In the genomic region with DNA sequence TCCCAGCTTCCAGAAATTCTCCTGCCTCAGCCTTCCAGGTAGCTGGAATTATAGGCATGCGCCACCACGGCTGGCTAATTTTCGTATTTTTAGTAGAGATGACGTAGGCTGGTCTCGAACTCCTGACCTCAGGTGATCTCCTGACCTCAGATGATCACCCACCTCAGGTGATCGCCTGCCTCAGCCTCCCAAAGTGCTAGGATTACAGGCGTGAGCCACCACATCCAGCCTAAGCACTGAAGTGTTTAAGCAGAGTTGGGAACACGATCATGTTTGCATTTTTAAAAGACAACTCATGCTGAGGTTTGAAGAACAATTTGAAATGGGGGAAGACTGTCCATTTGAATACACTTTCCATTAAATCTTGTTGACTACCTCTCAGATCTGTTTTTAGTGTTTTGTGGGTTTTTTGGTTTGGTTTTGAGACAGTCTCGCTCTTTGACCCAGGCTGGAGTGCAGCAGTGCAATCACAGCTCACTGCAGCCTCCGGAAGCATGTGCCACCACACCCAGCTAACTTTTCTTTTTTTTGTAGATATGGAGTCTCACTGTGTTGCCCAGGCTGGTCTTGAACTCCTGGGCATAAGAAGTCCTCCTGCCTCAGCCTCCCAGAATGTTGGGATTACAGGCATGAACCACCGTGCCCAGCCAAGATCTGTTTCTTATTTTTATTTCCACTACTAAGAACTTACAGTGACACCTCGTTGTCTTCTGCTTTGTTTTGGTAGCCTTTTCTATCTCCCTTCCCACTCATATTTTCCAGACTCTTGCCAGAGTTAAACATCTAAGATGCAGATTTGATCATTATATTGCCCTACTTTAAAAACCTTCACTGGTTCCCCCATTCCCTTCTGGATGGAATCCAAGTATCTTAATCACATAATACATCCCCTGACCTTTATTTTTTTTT, we compare ENCODE assay signal across 8 cellular contexts.
DNase-seq lines count a peak whose midpoint lies in the region; ATAC-seq, FAIRE-seq and TF ChIP-seq lines count a peak whose summit lies in the region.

No MANE protein-coding gene starts in this region.

- H3K4me3 Mint-ChIP-seq in activated naive CD8-positive, alpha-beta T cell treated with anti-CD3 and anti-CD28 coated beads, Interleukin-2, amount 50 U/mL, for 24 hours: peak overlapping the region; percentile 50

- no peak for FAIRE-seq in RCC 7860 (lab: Jason Lieb, UNC)

- H3K4me3 ChIP-seq in GM06990 (replicated peaks; ENCODE audit: low read depth, low read length): peak overlapping the region; percentile 29; the same call in 1 of the 2 replicates

- H3K4me1 Mint-ChIP-seq in activated naive CD8-positive, alpha-beta T cell treated with anti-CD3 and anti-CD28 coated beads, Interleukin-2, amount 50 U/mL, for 24 hours: peaks cover 68% of the 10 kb centered on the region

- DNase-seq in GM06990 (ENCODE audit: extremely low read depth, insufficient read length): peak; percentile 71
- DNase-seq in activated naive CD8-positive, alpha-beta T cell treated with anti-CD3 and anti-CD28 coated beads, Interleukin-2, amount 50 U/mL, for 24 hours: peak; percentile 25
- no peak for DNase-seq in amygdala (lab: John Stamatoyannopoulos, UW)
- DNase-seq in RCC 7860 (ENCODE audit: low spot score): no peak
- DNase-seq in HEK293T (ENCODE audit: extremely low spot score): no peak
- no peak for DNase-seq in NK-92 treated with Interleukin-12 subunit alpha and Interleukin-12 subunit beta, amount 100 ng/mL, for 24 hours (lab: John Stamatoyannopoulos, UW)

- POLR2A ChIA-PET in HEK293T (lab: Yijun Ruan, JAX): interaction anchor here (1.0 kb wide), 1 partner anchor 16 kb away, joined by 3 read pairs; a partner anchor contains a TSS

- TF ChIP-seq CTCF in GM06990 (IDR thresholded peaks at IDR 0.05; ENCODE audit: insufficient read depth, low read length, poor library complexity, severe bottlenecking): no peak

- H3K36me3 ChIP-seq in GM06990 (ENCODE audit: control insufficient read depth, insufficient read depth, low read length): no peaks in the 10 kb centered on the region; the same call in 1 of the 2 replicates

- H3K27me3 Mint-ChIP-seq in activated naive CD8-positive, alpha-beta T cell treated with anti-CD3 and anti-CD28 coated beads, Interleukin-2, amount 50 U/mL, for 24 hours: no peaks in the 10 kb centered on the region

- no peaks in the 10 kb centered on the region for H3K27me3 ChIP-seq in GM06990 (replicated peaks; ENCODE audit: control insufficient read depth, insufficient read depth, low read length)

- no peaks in the 10 kb centered on the region for H3K9me3 Mint-ChIP-seq in activated naive CD8-positive, alpha-beta T cell treated with anti-CD3 and anti-CD28 coated beads, Interleukin-2, amount 50 U/mL, for 24 hours

- peaks cover 66% of the 10 kb centered on the region for H3K36me3 Mint-ChIP-seq in activated naive CD8-positive, alpha-beta T cell treated with anti-CD3 and anti-CD28 coated beads, Interleukin-2, amount 50 U/mL, for 24 hours (ENCODE audit: low read depth)

- CTCF ChIA-PET in HEK293T (lab: Yijun Ruan, JAX): interaction anchor here (0.7 kb wide), 1 partner anchor 34 kb away, joined by 5 read pairs; no protein-coding TSS in a partner anchor

- peak overlapping the region; percentile 93 for H3K27ac Mint-ChIP-seq in activated naive CD8-positive, alpha-beta T cell treated with anti-CD3 and anti-CD28 coated beads, Interleukin-2, amount 50 U/mL, for 24 hours

- ATAC-seq in GM21381 (IDR thresholded peaks at IDR 0.05; ENCODE audit: unreplicated experiment): peak; percentile 91
- ATAC-seq in HG03460 (IDR thresholded peaks at IDR 0.05; ENCODE audit: unreplicated experiment): peak; percentile 96
- peak; percentile 92 for ATAC-seq in activated naive CD8-positive, alpha-beta T cell treated with anti-CD3 and anti-CD28 coated beads, Interleukin-2, amount 50 U/mL, for 24 hours

TF ChIP-seq in HEK293T, 16 proteins besides CTCF, POLR2A, EP300 and RAD21:
- TF ChIP-seq LEF1 (IDR thresholded peaks at IDR 0.05; ENCODE audit: borderline replicate concordance) (no peak), SUZ12 (IDR thresholded peaks at IDR 0.05) (no peak), CTBP1 (IDR thresholded peaks at IDR 0.05; ENCODE audit: borderline replicate concordance) (no peak), ZNF384 (IDR thresholded peaks at IDR 0.05) (no peak), L3MBTL2 (conservative IDR thresholded peaks at IDR 0.05) (no peak), SP1 (IDR thresholded peaks at IDR 0.05) (no peak), HDGF (IDR thresholded peaks at IDR 0.05; ENCODE audit: borderline replicate concordance) (no peak), BHLHE40 (IDR thresholded peaks at IDR 0.05; ENCODE audit: borderline replicate concordance) (no peak), ARNT (IDR thresholded peaks at IDR 0.05) (no peak), ELF4 (IDR thresholded peaks at IDR 0.05) (no peak), NFRKB (IDR thresholded peaks at IDR 0.05) (no peak)
- TF ChIP-seq, protein P1, sequence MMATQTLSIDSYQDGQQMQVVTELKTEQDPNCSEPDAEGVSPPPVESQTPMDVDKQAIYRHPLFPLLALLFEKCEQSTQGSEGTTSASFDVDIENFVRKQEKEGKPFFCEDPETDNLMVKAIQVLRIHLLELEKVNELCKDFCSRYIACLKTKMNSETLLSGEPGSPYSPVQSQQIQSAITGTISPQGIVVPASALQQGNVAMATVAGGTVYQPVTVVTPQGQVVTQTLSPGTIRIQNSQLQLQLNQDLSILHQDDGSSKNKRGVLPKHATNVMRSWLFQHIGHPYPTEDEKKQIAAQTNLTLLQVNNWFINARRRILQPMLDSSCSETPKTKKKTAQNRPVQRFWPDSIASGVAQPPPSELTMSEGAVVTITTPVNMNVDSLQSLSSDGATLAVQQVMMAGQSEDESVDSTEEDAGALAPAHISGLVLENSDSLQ (IDR thresholded peaks at IDR 0.05): no peak

Comparison
In these comparisons a context has a peak if more than half of its experiments do, and no peak if none do; other contexts are left out.
1. DNase-seq: peak in GM06990 (single experiment) and activated naive CD8-positive, alpha-beta T cell treated with anti-CD3 and anti-CD28 coated beads, Interleukin-2, amount 50 U/mL, for 24 hours (single experiment); none in amygdala (0 of 56), RCC 7860 (single experiment), HEK293T (single experiment) and NK-92 treated with Interleukin-12 subunit alpha and Interleukin-12 subunit beta, amount 100 ng/mL, for 24 hours (single experiment).
2. Peak in every context shown above with its lines, with median percentiles within 50 percentile points of each other: ATAC-seq.